ENCODE assay signal across 15 cellular contexts in the genomic region with DNA sequence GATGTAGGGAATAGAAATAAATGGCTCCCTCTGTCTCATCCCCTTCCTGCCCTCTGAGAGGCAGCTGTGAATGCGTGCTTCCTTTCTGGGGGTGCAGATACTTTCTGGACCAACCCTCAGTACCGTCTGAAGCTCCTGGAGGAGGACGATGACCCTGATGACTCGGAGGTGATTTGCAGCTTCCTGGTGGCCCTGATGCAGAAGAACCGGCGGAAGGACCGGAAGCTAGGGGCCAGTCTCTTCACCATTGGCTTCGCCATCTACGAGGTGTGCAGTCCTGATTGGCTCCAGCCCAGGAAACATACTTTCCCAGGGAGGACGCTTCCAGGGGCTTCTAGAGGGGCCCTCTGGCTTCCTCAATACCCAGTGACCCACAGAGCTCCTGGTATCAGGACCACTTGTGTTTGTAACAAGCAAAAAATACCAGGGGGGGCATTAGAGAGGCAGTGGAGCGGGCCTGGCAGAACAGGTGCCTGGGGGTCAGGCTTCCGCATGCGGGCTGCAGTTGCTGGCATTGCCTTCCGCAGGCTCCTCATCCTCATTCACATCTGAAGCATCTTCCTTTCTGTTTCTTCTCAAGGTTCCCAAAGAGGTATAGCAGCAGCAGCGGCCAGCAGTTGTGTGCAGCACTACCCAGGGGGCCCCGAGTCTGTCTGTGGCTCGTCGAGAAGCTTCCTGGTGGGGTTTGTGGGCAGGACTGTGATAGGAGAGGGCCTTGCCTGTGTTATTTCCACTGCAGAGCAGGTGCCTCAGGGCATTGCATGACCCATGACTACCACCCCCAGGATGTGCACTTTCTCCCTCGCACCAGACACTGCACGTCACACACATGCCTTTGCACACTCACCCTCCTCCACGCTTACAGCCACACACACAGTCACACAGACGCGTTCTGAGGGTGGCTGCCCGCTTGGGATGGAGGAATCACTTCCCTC. TPM values are rescaled to one million over a fixed set of nuclear protein-coding genes. Genes with fewer than 3 reads are reported as not detected.
DNase-seq lines count a peak whose midpoint lies in the region; ATAC-seq, FAIRE-seq and TF ChIP-seq lines count a peak whose summit lies in the region.
"Had no signal": no experiment of that assay in that cellular context is flagged by ENCODE, and none has a peak within 500 bp of the region (broad histone marks: within the 10 kb centered on the region; RNA-seq: fewer than 3 reads in every experiment).

No MANE protein-coding gene starts in this region.

- intact Hi-C loops in naive thymus-derived CD4-positive, alpha-beta T cell (cut with micrococcal nuclease), result no loop called here
- intact Hi-C loops in colonic mucosa (cut with DNase I), result no loop called here

- POLR2A ChIA-PET in activated CD4-positive, alpha-beta memory T cell treated with anti-CD3 and anti-CD28 coated beads, Interleukin-2, amount 10 ng/mL, durations not matched to agents 7 days and 5 days (lab: Charles Lee), result no interaction called here
- POLR2A ChIA-PET in naive thymus-derived CD4-positive, alpha-beta T cell (lab: Charles Lee), result no interaction called here

- peak overlapping the region; percentile 53 for H3K4me3 Mint-ChIP-seq in activated CD4-positive, alpha-beta memory T cell treated with anti-CD3 and anti-CD28 coated beads, Interleukin-2, amount 10 ng/mL, durations not matched to agents 7 days and 5 days
- peak overlapping the region in 3 of 10 donors; percentile 47 to 57 (median 55) for H3K4me3 Mint-ChIP-seq in naive thymus-derived CD4-positive, alpha-beta T cell
- H3K4me3 Mint-ChIP-seq: activated naive CD4-positive, alpha-beta T cell treated with anti-CD3 and anti-CD28 coated beads, Interleukin-2, amount 50 U/mL, for 24 hours had no signal

- H3K9ac ChIP-seq in colonic mucosa (ENCODE audit: low read depth in 2 of 2, low read length in 2 of 2), result peak overlapping the region in 1 of 2 donors; percentile 27

- H3K36me3 Mint-ChIP-seq in activated CD4-positive, alpha-beta memory T cell treated with anti-CD3 and anti-CD28 coated beads, Interleukin-2, amount 10 ng/mL, durations not matched to agents 7 days and 5 days (ENCODE audit: low read depth), result no peaks in the 10 kb centered on the region
- H3K36me3 Mint-ChIP-seq in naive thymus-derived CD4-positive, alpha-beta T cell, result peaks cover 0 to 41% (median 12%) of the 10 kb centered on the region in 5 donors

- peak; percentile 59 for FAIRE-seq in GM18507 (lab: Jason Lieb, UNC)
- FAIRE-seq: H1, TTC549 had no signal

- no peak overlapping the region for H3K27ac Mint-ChIP-seq in activated CD4-positive, alpha-beta memory T cell treated with anti-CD3 and anti-CD28 coated beads, Interleukin-2, amount 10 ng/mL, durations not matched to agents 7 days and 5 days
- H3K27ac Mint-ChIP-seq in naive thymus-derived CD4-positive, alpha-beta T cell, result peak overlapping the region in 2 of 9 donors; percentile 30 to 43
- H3K27ac Mint-ChIP-seq: activated naive CD4-positive, alpha-beta T cell treated with anti-CD3 and anti-CD28 coated beads, Interleukin-2, amount 50 U/mL, for 24 hours had no signal

- TF ChIP-seq CTCF in colonic mucosa (IDR thresholded peaks at IDR 0.05), result no peak

- CTCF ChIA-PET in activated CD4-positive, alpha-beta memory T cell treated with anti-CD3 and anti-CD28 coated beads, Interleukin-2, amount 10 ng/mL, durations not matched to agents 7 days and 5 days (lab: Charles Lee), result interaction anchor here (1.0 kb wide), 1 partner anchor 17 kb away, joined by 3 read pairs; no protein-coding TSS in a partner anchor
- CTCF ChIA-PET in naive thymus-derived CD4-positive, alpha-beta T cell (lab: Charles Lee), result no interaction called here

- no peaks in the 10 kb centered on the region for H3K27me3 Mint-ChIP-seq in activated CD4-positive, alpha-beta memory T cell treated with anti-CD3 and anti-CD28 coated beads, Interleukin-2, amount 10 ng/mL, durations not matched to agents 7 days and 5 days
- H3K27me3 Mint-ChIP-seq in naive thymus-derived CD4-positive, alpha-beta T cell, result no peaks in the 10 kb centered on the region
- H3K27me3 Mint-ChIP-seq: activated naive CD4-positive, alpha-beta T cell treated with anti-CD3 and anti-CD28 coated beads, Interleukin-2, amount 50 U/mL, for 24 hours had no signal

- peaks cover 0 to 24% (median 0%) of the 10 kb centered on the region in 3 experiments for H3K36me3 ChIP-seq in naive thymus-derived CD4-positive, alpha-beta T cell (ENCODE audit: control insufficient read depth in 2 of 3, insufficient read depth in 3 of 3, low read length in 3 of 3)
- no peaks in the 10 kb centered on the region for H3K36me3 ChIP-seq in colonic mucosa

- peak; percentile 29 for ATAC-seq in naive thymus-derived CD4-positive, alpha-beta T cell

- DNase-seq in CD1c-positive myeloid dendritic cell (ENCODE audit: extremely low spot score) (peak; percentile 4), GM18507 (ENCODE audit: extremely low spot score, insufficient read length, low read depth) (peak; percentile 23), colonic mucosa (no peak), NCI-H2107 (lab: John Stamatoyannopoulos, UW) (no peak), NCI-H146 (lab: John Stamatoyannopoulos, UW) (no peak)
- no peak for DNase-seq in activated CD4-positive, alpha-beta memory T cell treated with anti-CD3 and anti-CD28 coated beads, Interleukin-2, amount 10 ng/mL, durations not matched to agents 7 days and 5 days
- DNase-seq in naive thymus-derived CD4-positive, alpha-beta T cell, result no peak
- no peak for DNase-seq in stimulated activated CD4-positive, alpha-beta T cell treated with anti-CD3 and anti-CD28 coated beads, Interleukin-4, amount 100 ng/mL, for 24 hours
- DNase-seq: NCI-H1092 treated with DMSO at 0.1 percent for 48 hours; NCI-H526; stimulated activated CD4-positive, alpha-beta T cell treated with anti-CD3 and anti-CD28 coated beads, Interleukin-4, amount 100 ng/mL, for 4 hours had no signal

- H3K9me3 ChIP-seq in naive thymus-derived CD4-positive, alpha-beta T cell (ENCODE audit: control insufficient read depth in 2 of 3, low read length in 3 of 3), result no peaks in the 10 kb centered on the region
- H3K9me3 ChIP-seq in colonic mucosa, result no peaks in the 10 kb centered on the region

- no peaks in the 10 kb centered on the region for H3K27me3 ChIP-seq in naive thymus-derived CD4-positive, alpha-beta T cell (ENCODE audit: control insufficient read depth in 2 of 2, insufficient read depth in 2 of 2, low read length in 2 of 2)
- no peaks in the 10 kb centered on the region for H3K27me3 ChIP-seq in colonic mucosa

- no peaks in the 10 kb centered on the region for H3K4me1 ChIP-seq in naive thymus-derived CD4-positive, alpha-beta T cell (ENCODE audit: control insufficient read depth in 2 of 2, insufficient read depth in 2 of 2, low read length in 2 of 2)
- no peaks in the 10 kb centered on the region for H3K4me1 ChIP-seq in colonic mucosa

- H3K9me3 Mint-ChIP-seq in activated CD4-positive, alpha-beta memory T cell treated with anti-CD3 and anti-CD28 coated beads, Interleukin-2, amount 10 ng/mL, durations not matched to agents 7 days and 5 days, result no peaks in the 10 kb centered on the region
- peaks cover 0 to 2% (median 0%) of the 10 kb centered on the region in 11 donors for H3K9me3 Mint-ChIP-seq in naive thymus-derived CD4-positive, alpha-beta T cell
- H3K9me3 Mint-ChIP-seq: activated naive CD4-positive, alpha-beta T cell treated with anti-CD3 and anti-CD28 coated beads, Interleukin-2, amount 50 U/mL, for 24 hours had no signal

- no peak overlapping the region for H3K4me3 ChIP-seq in naive thymus-derived CD4-positive, alpha-beta T cell (ENCODE audit: low read length)
- no peak overlapping the region for H3K4me3 ChIP-seq in colonic mucosa
- H3K4me3 ChIP-seq: coronary artery had no signal

- peaks cover 7% of the 10 kb centered on the region for H3K4me1 Mint-ChIP-seq in activated CD4-positive, alpha-beta memory T cell treated with anti-CD3 and anti-CD28 coated beads, Interleukin-2, amount 10 ng/mL, durations not matched to agents 7 days and 5 days
- H3K4me1 Mint-ChIP-seq in naive thymus-derived CD4-positive, alpha-beta T cell, result peaks cover 0 to 10% (median 0%) of the 10 kb centered on the region in 7 donors
- H3K4me1 Mint-ChIP-seq: activated naive CD4-positive, alpha-beta T cell treated with anti-CD3 and anti-CD28 coated beads, Interleukin-2, amount 50 U/mL, for 24 hours had no signal

- no peak overlapping the region for H3K27ac ChIP-seq in naive thymus-derived CD4-positive, alpha-beta T cell (ENCODE audit: low read depth, low read length)
- no peak overlapping the region for H3K27ac ChIP-seq in colonic mucosa
- H3K27ac ChIP-seq: coronary artery had no signal

RNA-seq across cellular contexts. Expression of a gene that starts 42.5 kb away (rescaled TPM):
- total RNA-seq in activated CD4-positive, alpha-beta memory T cell treated with anti-CD3 and anti-CD28 coated beads, Interleukin-2, amount 10 ng/mL, durations not matched to agents 7 days and 5 days, result 1 to 10 TPM; 3.7 to 4.4 TPM
- total RNA-seq in naive thymus-derived CD4-positive, alpha-beta T cell, result 10 to 100 TPM in 4 of 5 experiments, 1 to 10 TPM in 1; 6.5 to 26.1 (median 16.4) TPM
- under 1 TPM in 1 of 2 donors, not detected in 1; 0.48 TPM for polyA plus RNA-seq in naive thymus-derived CD4-positive, alpha-beta T cell
- 1 to 10 TPM; 6.8 TPM for total RNA-seq in colonic mucosa

Comparison
In these comparisons a context has a peak if more than half of its experiments do, and no peak if none do; other contexts are left out.
1. DNase-seq: peak in CD1c-positive myeloid dendritic cell (single experiment) and GM18507 (single experiment); none in activated CD4-positive, alpha-beta memory T cell treated with anti-CD3 and anti-CD28 coated beads, Interleukin-2, amount 10 ng/mL, durations not matched to agents 7 days and 5 days (single experiment), naive thymus-derived CD4-positive, alpha-beta T cell (0 of 9), stimulated activated CD4-positive, alpha-beta T cell treated with anti-CD3 and anti-CD28 coated beads, Interleukin-4, amount 100 ng/mL, for 24 hours (single experiment), colonic mucosa (single experiment), NCI-H2107 (single experiment) and NCI-H146 (single experiment).